Comparison of ENCODE assay signal across 7 cellular contexts in the genomic region with DNA sequence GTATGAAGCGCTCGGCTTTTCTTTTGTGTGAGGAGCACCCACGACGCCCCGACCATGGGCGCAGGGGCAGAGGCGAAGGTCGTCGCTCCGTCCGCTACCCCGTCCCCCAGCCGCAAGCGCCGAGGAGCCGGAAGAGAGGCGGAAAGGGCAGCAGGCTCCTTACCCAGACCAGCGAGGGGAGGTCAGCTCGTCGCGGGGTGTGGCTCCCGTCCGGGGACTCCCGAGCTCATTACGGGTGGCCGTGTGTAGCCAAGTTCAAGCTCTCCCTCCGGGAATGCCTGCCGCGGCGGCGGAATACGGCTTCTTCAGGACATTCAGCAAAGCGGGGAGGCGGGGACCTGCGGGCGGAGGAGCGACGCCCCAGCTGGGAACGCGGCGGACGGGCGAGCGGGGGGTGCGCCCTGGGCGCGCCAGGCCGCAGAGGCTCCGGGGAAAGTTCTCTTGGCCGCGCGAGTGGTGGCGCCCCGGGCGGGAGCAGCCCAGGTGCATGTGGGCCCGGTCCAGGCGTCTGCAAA. TPM values are rescaled to one million over a fixed set of nuclear protein-coding genes. Genes with fewer than 3 reads are reported as not detected.
DNase-seq lines count a peak whose midpoint lies in the region; ATAC-seq lines count a peak whose summit lies in the region.

No MANE protein-coding gene starts in this region.

- no peaks in the 10 kb centered on the region for H3K36me3 Mint-ChIP-seq in T-helper 2 cell treated with Interferon-gamma antibody and Interleukin-4, amounts not matched to agents 5 μg/mL and 100 μg/mL, for 36 hours (ENCODE audit: low read depth)

- H3K4me1 Mint-ChIP-seq in T-helper 2 cell treated with Interferon-gamma antibody and Interleukin-4, amounts not matched to agents 5 μg/mL and 100 μg/mL, for 36 hours (ENCODE audit: low read depth), result peaks cover 9% of the 10 kb centered on the region

- peak overlapping the region; percentile 84 to 89 for H3K4me3 ChIP-seq in muscle layer of duodenum (ENCODE audit: low read depth in 1 of 2, low read length in 2 of 2)

- peak; percentile 67 for DNase-seq in ELF-1 (ENCODE audit: low read depth, low spot score)
- no peak for DNase-seq in T-helper 2 cell treated with Interferon-gamma antibody and Interleukin-4, amounts not matched to agents 5 μg/mL and 100 μg/mL, for 36 hours (ENCODE audit: low spot score)
- DNase-seq in OCI-M2 (lab: John Stamatoyannopoulos, UW; ENCODE audit: unreplicated experiment), result no peak

- H3K27ac Mint-ChIP-seq in T-helper 2 cell treated with Interferon-gamma antibody and Interleukin-4, amounts not matched to agents 5 μg/mL and 100 μg/mL, for 36 hours, result no peak overlapping the region

- ATAC-seq in GM19455 (IDR thresholded peaks at IDR 0.05; ENCODE audit: unreplicated experiment) (peak; percentile 42), HG03442 (IDR thresholded peaks at IDR 0.05; ENCODE audit: unreplicated experiment) (peak; percentile 26), esophagus mucosa (peak; percentile 87)

- no peak overlapping the region for H3K27ac ChIP-seq in muscle layer of duodenum (ENCODE audit: low read length)

- H3K9me3 ChIP-seq in muscle layer of duodenum (ENCODE audit: control insufficient read depth in 1 of 2, low read length in 2 of 2), result no peaks in the 10 kb centered on the region

- no peaks in the 10 kb centered on the region for H3K27me3 ChIP-seq in muscle layer of duodenum (ENCODE audit: low read depth, low read length)

- no peaks in the 10 kb centered on the region for H3K9me3 Mint-ChIP-seq in T-helper 2 cell treated with Interferon-gamma antibody and Interleukin-4, amounts not matched to agents 5 μg/mL and 100 μg/mL, for 36 hours

- no peaks in the 10 kb centered on the region for H3K36me3 ChIP-seq in muscle layer of duodenum (ENCODE audit: control insufficient read depth in 1 of 2, insufficient read depth in 2 of 2, low read length in 2 of 2)

- peaks cover 63% of the 10 kb centered on the region for H3K27me3 Mint-ChIP-seq in T-helper 2 cell treated with Interferon-gamma antibody and Interleukin-4, amounts not matched to agents 5 μg/mL and 100 μg/mL, for 36 hours (ENCODE audit: low read depth)

- H3K4me3 Mint-ChIP-seq in T-helper 2 cell treated with Interferon-gamma antibody and Interleukin-4, amounts not matched to agents 5 μg/mL and 100 μg/mL, for 36 hours, result peak overlapping the region; percentile 75

- H3K4me1 ChIP-seq in muscle layer of duodenum (ENCODE audit: control insufficient read depth in 1 of 2, insufficient read depth in 2 of 2, low read length in 2 of 2), result peaks cover 0 to 9% of the 10 kb centered on the region in 2 donors

RNA-seq across cellular contexts. Expression of gene EPB41L4A, which starts 0.6 kb away (rescaled TPM):
- 35.1 TPM for total RNA-seq in esophagus mucosa

Comparison
In these comparisons a context has a peak if more than half of its experiments do, and no peak if none do; other contexts are left out.
1. ATAC-seq: peak in every context shown above with its lines; median percentile 87 in esophagus mucosa; 42 in GM19455; 26 in HG03442.